Comparison of ENCODE assay signal across 8 cellular contexts in the genomic region with DNA sequence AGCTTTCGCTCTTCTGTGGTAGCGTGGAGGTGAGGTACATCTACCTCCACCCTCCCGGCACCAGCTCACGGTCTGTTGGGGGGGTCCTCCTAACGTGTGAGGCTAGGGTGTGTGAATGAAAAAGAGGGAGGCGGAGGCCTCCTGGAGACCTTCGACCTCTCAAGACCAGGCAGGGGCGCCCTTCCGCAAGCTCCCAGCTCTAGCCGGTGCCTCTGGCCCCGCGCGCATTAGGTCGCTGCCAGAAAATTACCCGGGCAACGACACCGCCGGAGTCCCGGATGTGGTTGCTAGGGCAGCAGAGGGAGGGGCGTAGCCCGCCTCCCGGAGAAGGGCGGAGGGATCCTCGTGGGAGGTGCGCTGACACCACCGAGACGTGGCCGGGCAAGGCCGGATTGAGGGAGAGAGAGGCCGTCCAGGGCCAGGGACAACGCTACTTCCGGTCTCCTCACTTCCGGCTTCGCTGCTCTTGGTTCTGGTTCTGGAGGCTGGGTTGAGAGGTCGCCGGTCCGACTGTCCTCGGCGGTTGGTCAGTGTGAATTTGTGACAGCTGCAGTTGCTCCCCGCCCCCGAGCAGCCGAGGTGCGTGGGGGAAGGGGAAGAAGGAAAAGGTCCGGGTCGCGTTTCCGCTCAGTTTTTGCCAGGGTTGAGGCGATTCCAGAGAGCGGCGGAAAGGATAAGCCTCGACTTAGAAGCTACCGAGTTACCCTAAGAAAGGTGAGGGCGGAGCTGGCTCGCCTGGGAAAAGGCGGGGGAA.
A peak's percentile ranks its signal among the peaks of the same experiment; 100 is the strongest.
DNase-seq lines count a peak whose midpoint lies in the region; ATAC-seq and TF ChIP-seq lines count a peak whose summit lies in the region.

A gene with protein sequence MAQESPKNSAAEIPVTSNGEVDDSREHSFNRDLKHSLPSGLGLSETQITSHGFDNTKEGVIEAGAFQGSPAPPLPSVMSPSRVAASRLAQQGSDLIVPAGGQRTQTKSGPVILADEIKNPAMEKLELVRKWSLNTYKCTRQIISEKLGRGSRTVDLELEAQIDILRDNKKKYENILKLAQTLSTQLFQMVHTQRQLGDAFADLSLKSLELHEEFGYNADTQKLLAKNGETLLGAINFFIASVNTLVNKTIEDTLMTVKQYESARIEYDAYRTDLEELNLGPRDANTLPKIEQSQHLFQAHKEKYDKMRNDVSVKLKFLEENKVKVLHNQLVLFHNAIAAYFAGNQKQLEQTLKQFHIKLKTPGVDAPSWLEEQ (plus strand): TSS at position 442 of the 754 bp plus-strand sequence. CDS start 49,680 bp downstream, outside the sequence.
A gene (minus strand): TSS at position 218 of the 754 bp plus-strand sequence. CDS start 8,726 bp downstream, outside the sequence.

- TF ChIP-seq CTCF in choroid plexus epithelial cell (conservative IDR thresholded peaks at IDR 0.05; ENCODE audit: low read depth, low read length) = peak; percentile 27

- peak; percentile 89 for ATAC-seq in GM19043 (IDR thresholded peaks at IDR 0.05; ENCODE audit: low read depth, unreplicated experiment)
- peak; percentile 94 for ATAC-seq in HG03378 (IDR thresholded peaks at IDR 0.05; ENCODE audit: unreplicated experiment)

- H3K4me3 ChIP-seq in choroid plexus epithelial cell (ENCODE audit: low read depth, low read length) = peak within 1 kb of the TSS; percentile 86

- peak; percentile 99 for DNase-seq in Ammon's horn (ENCODE audit: low spot score)
- DNase-seq in NCI-H446 treated with DMSO at 0.1 percent for 48 hours (lab: John Stamatoyannopoulos, UW) = peak; percentile 92
- peak; percentile 92 for DNase-seq in activated CD4-positive, alpha-beta T cell treated with anti-CD3 and anti-CD28 coated beads for 1 hour
- peak; percentile 98 for DNase-seq in choroid plexus epithelial cell (ENCODE audit: low read depth)
- peak; percentile 93 for DNase-seq in kidney glomerular epithelial cell (lab: John Stamatoyannopoulos, UW)
- DNase-seq in stimulated activated CD4-positive, alpha-beta T cell treated with anti-CD3 and anti-CD28 coated beads, Interleukin-1b, Interleukin-23, amount 100 ng/mL, for 1 hour (ENCODE audit: low read depth in 2 of 2) = peak; percentile 83 to 86

Comparison
In these comparisons a context has a peak if more than half of its experiments do, and no peak if none do; other contexts are left out.
1. Peak in every context shown above with its lines: DNase-seq, ATAC-seq and H3K4me3 ChIP-seq.